Comparison of ENCODE assay signal across 8 cellular contexts in the genomic region with DNA sequence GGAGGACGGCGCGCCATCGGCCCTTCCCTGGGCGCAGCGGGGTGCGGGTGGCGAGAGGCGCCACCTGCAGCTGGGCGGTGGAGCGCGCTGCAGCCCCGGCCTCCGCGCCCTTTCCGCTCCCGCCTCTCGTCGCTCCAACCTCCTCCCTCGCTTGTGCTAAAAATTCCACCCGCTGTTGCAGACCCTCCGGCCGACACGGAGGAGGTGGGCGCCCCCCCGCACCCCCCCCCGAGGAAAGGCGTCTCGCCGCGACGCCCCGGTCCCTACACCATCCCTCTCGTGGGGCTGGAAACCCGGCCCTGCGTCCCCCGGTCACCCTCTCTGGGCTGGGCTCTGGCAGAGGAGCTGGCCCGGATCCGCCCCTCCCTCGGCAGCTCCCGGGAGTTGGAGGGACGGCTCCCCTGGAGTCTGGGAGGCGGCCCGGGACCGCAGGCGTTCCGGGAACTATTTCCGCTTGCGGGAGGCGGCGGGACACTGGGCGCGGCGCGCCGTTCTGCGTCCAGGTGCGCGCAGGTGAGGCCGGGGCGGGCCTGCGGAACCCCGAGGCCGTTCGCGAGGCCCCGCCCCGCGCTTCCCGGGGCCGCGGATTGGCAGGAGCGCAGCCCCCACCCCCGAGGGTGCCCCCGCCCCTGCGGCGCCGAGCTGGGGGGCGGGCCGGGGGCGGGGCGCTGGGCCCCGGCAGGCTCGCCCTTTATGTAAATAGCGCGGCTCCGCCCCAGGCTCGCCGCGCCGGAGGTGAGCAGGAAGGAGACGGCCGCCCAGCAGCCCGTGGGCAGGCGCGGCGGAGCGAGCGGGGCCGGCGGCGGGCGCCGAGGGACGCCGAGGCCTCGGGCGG. TPM values are rescaled to one million over a fixed set of nuclear protein-coding genes. Genes with fewer than 3 reads are reported as not detected.
A peak's percentile ranks its signal among the peaks of the same experiment; 100 is the strongest.
DNase-seq lines count a peak whose midpoint lies in the region; ATAC-seq and TF ChIP-seq lines count a peak whose summit lies in the region.

A gene with protein sequence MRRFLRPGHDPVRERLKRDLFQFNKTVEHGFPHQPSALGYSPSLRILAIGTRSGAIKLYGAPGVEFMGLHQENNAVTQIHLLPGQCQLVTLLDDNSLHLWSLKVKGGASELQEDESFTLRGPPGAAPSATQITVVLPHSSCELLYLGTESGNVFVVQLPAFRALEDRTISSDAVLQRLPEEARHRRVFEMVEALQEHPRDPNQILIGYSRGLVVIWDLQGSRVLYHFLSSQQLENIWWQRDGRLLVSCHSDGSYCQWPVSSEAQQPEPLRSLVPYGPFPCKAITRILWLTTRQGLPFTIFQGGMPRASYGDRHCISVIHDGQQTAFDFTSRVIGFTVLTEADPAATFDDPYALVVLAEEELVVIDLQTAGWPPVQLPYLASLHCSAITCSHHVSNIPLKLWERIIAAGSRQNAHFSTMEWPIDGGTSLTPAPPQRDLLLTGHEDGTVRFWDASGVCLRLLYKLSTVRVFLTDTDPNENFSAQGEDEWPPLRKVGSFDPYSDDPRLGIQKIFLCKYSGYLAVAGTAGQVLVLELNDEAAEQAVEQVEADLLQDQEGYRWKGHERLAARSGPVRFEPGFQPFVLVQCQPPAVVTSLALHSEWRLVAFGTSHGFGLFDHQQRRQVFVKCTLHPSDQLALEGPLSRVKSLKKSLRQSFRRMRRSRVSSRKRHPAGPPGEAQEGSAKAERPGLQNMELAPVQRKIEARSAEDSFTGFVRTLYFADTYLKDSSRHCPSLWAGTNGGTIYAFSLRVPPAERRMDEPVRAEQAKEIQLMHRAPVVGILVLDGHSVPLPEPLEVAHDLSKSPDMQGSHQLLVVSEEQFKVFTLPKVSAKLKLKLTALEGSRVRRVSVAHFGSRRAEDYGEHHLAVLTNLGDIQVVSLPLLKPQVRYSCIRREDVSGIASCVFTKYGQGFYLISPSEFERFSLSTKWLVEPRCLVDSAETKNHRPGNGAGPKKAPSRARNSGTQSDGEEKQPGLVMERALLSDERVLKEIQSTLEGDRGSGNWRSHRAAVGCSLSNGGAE (plus strand): TSS at position 727 of the 835 bp plus-strand sequence. CDS start 17,730 bp downstream, outside the sequence.

- intact Hi-C loops in aorta (cut with DNase I) = no loop called here

- ATAC-seq in SK-N-SH treated with all-trans-retinoic acid at 6 μM for 48 hours = peak; percentile 83
- peak; percentile 86 for ATAC-seq in aorta (ENCODE audit: low FRiP score)

- no peak within 1 kb of the TSS for H3K4ac ChIP-seq in H9 (ENCODE audit: low read depth, low read length)

- H3K9ac ChIP-seq in H9 (ENCODE audit: extremely low read depth, insufficient read length, low read length) (peak within 1 kb of the TSS; percentile 21), rectal smooth muscle tissue (ENCODE audit: low read length) (peak within 1 kb of the TSS; percentile 51)

- H3K4me1 ChIP-seq in H9 (ENCODE audit: insufficient read depth, low read length) = no peaks in the 10 kb centered on the region
- no peaks in the 10 kb centered on the region for H3K4me1 ChIP-seq in cardiac muscle cell (ENCODE audit: low read depth)
- H3K4me1 ChIP-seq in rectal smooth muscle tissue (ENCODE audit: control insufficient read depth, insufficient read depth, low read length) = peaks cover 2% of the 10 kb centered on the region
- H3K4me1 ChIP-seq in aorta (ENCODE audit: control insufficient read depth in 1 of 2, insufficient read depth in 2 of 2, low read length in 2 of 2) = no peaks in the 10 kb centered on the region

- H3K4me3 ChIP-seq in cardiac muscle cell (peak within 1 kb of the TSS; percentile 83), rectal smooth muscle tissue (ENCODE audit: low read length) (peak within 1 kb of the TSS; percentile 77), aorta (ENCODE audit: low read length in 2 of 2) (peak within 1 kb of the TSS; percentile 56 to 57)

- DNase-seq in Daoy (ENCODE audit: low read depth) = peak; percentile 85
- DNase-seq in H9 = peak; percentile 96
- peak; percentile 71 for DNase-seq in MV-4-11 (lab: John Stamatoyannopoulos, UW)
- peak; percentile 84 for DNase-seq in activated naive CD4-positive, alpha-beta T cell treated with anti-CD3 and anti-CD28 coated beads, Interleukin-2, amount 50 U/mL, for 16 hours
- DNase-seq in cardiac muscle cell (ENCODE audit: low read depth in 1 of 2, low spot score in 1 of 2) = peak; percentile 60 to 93
- peak; percentile 79 to 88 for DNase-seq in aorta

- H3K4me2 ChIP-seq in H9 (ENCODE audit: insufficient read depth, insufficient read length, low read length) = peak within 1 kb of the TSS; percentile 83

- no peaks in the 10 kb centered on the region for H3K9me3 Mint-ChIP-seq in H9

- H3K79me2 ChIP-seq in H9 (ENCODE audit: insufficient read depth, low read length) = no peaks in the 10 kb centered on the region

- peaks cover 2 to 38% (median 35%) of the 10 kb centered on the region in 3 experiments; a peak in 6 of 7 replicates for H3K36me3 Mint-ChIP-seq in H9 (ENCODE audit: insufficient read depth in 1 of 3, low read depth in 3 of 3)

- H3K27me3 Mint-ChIP-seq in H9 (ENCODE audit: low read depth) = peaks cover 2% of the 10 kb centered on the region; the same call in 1 of the 2 replicates

- no peak within 1 kb of the TSS for H4K5ac ChIP-seq in H9 (ENCODE audit: insufficient read length, low read depth, low read length)

- H4K20me1 ChIP-seq in H9 (ENCODE audit: control insufficient read depth, insufficient read depth, insufficient read length) = no peaks in the 10 kb centered on the region

- no peak within 1 kb of the TSS for H3K14ac ChIP-seq in H9 (ENCODE audit: insufficient read depth, low read length)

- no peak within 1 kb of the TSS for H3K56ac ChIP-seq in H9 (ENCODE audit: insufficient read length, low read depth, low read length)

- H3K27ac ChIP-seq in H9 (ENCODE audit: insufficient read length, low read depth, low read length) (no peak within 1 kb of the TSS), cardiac muscle cell (no peak within 1 kb of the TSS), rectal smooth muscle tissue (ENCODE audit: low read depth, low read length) (no peak within 1 kb of the TSS), aorta (ENCODE audit: low read depth in 1 of 2, low read length in 2 of 2) (no peak within 1 kb of the TSS)

- H3T11ph ChIP-seq in H9 (ENCODE audit: low read length) = no peak within 1 kb of the TSS

- H2AK5ac ChIP-seq in H9 (ENCODE audit: insufficient read length, low read length) = no peak within 1 kb of the TSS

- H3K36me3 ChIP-seq in cardiac muscle cell (peaks cover 9% of the 10 kb centered on the region), rectal smooth muscle tissue (ENCODE audit: control insufficient read depth, insufficient read depth, low read length) (no peaks in the 10 kb centered on the region), aorta (ENCODE audit: control insufficient read depth in 1 of 2, insufficient read depth in 2 of 2, low read length in 1 of 2) (no peaks in the 10 kb centered on the region)

- WGBS in H9 (ENCODE audit: extremely low coverage, insufficient read length, low lambda C conversion rate) = no CpG with 5 or more reads among the region's 108 CpGs
- WGBS in aorta, 2 donors = 1% methylated on average over 78 to 108 of the region's 108 CpGs

- H2BK5ac ChIP-seq in H9 (ENCODE audit: insufficient read length, low read length) = no peak within 1 kb of the TSS

- H3K79me1 ChIP-seq in H9 (ENCODE audit: insufficient read depth, low read depth, low read length, poor library complexity, severe bottlenecking) = no peaks in the 10 kb centered on the region

- H3K23me2 ChIP-seq in H9 (ENCODE audit: insufficient read length, low read depth, low read length, poor library complexity, severe bottlenecking) = peaks cover 14% of the 10 kb centered on the region

- no peak within 1 kb of the TSS for H2BK20ac ChIP-seq in H9 (ENCODE audit: low read depth, low read length, poor library complexity, severe bottlenecking)

- peak within 1 kb of the TSS; percentile 70 to 96 (median 78); a peak in 4 of 7 replicates for H3K27ac Mint-ChIP-seq in H9

- no peak within 1 kb of the TSS for H2BK12ac ChIP-seq in H9 (ENCODE audit: insufficient read length, low read depth, low read length)

- H2BK120ac ChIP-seq in H9 (ENCODE audit: low read depth, low read length, poor library complexity, severe bottlenecking) = no peak within 1 kb of the TSS

- no peak within 1 kb of the TSS for H3K18ac ChIP-seq in H9 (ENCODE audit: insufficient read length, low read depth, low read length)

- H2BK15ac ChIP-seq in H9 (ENCODE audit: low read depth, low read length) = no peak within 1 kb of the TSS

- H3K23ac ChIP-seq in H9 (ENCODE audit: insufficient read length, low read depth, low read length) = no peak within 1 kb of the TSS

- H2AFZ ChIP-seq in H9 (ENCODE audit: low read length) = no peak within 1 kb of the TSS

- H3K4me3 Mint-ChIP-seq in H9 = peak within 1 kb of the TSS; percentile 79 to 87

- H4K8ac ChIP-seq in H9 (replicated peaks; ENCODE audit: insufficient read length, low read depth, low read length) = no peak within 1 kb of the TSS

- no peaks in the 10 kb centered on the region for H3K9me3 ChIP-seq in H9 (ENCODE audit: control insufficient read depth, low read depth, low read length)
- no peaks in the 10 kb centered on the region for H3K9me3 ChIP-seq in cardiac muscle cell (ENCODE audit: low read depth)
- H3K9me3 ChIP-seq in aorta (ENCODE audit: control insufficient read depth, low read length) = no peaks in the 10 kb centered on the region

- H3K27me3 ChIP-seq in H9 (ENCODE audit: insufficient read depth, low read length) (no peaks in the 10 kb centered on the region), cardiac muscle cell (peaks cover 15% of the 10 kb centered on the region), rectal smooth muscle tissue (ENCODE audit: control insufficient read depth, insufficient read depth, low read length) (no peaks in the 10 kb centered on the region), aorta (ENCODE audit: control insufficient read depth in 1 of 2, insufficient read depth in 2 of 2, low read length in 1 of 2) (no peaks in the 10 kb centered on the region)

- no peak within 1 kb of the TSS for H4K91ac ChIP-seq in H9 (ENCODE audit: insufficient read length, low read depth, low read length)

- peaks cover 17 to 19% of the 10 kb centered on the region in 2 experiments for H3K4me1 Mint-ChIP-seq in H9

- TF ChIP-seq CTCF in H9 (conservative IDR thresholded peaks at IDR 0.05) = peak; percentile 57; the same call in 2 of the 3 replicates
- peak; percentile 36 for TF ChIP-seq CTCF in cardiac muscle cell (IDR thresholded peaks at IDR 0.05; ENCODE audit: low read depth, low read length)

TF ChIP-seq in SK-N-SH treated with all-trans-retinoic acid at 6 μM for 48 hours, 23 proteins besides CTCF, POLR2A, EP300 and RAD21 (continues in another document):
- TF ChIP-seq ZFP30 (CRISPR knock-in tag; IDR thresholded peaks at IDR 0.05) (no peak), ESRRG (CRISPR knock-in tag; IDR thresholded peaks at IDR 0.05) (no peak), ZNF70 (CRISPR knock-in tag; IDR thresholded peaks at IDR 0.05) (0 out of 2 replicates have a peak, but pooled peaks have one; percentile 40)

RNA-seq across cellular contexts. Expression of the gene that starts here (rescaled TPM):
- total RNA-seq in Daoy (2014; rRNA removed; shearing (Covaris generic)) = 8.6 and 13.7 TPM in 2 replicates
- total RNA-seq in H9 (2021) (85.9 and 90.4 TPM in 2 replicates), cardiac muscle cell (28.1 and 40.3 TPM in 2 replicates), aorta (10 to 100 TPM in 1 of 2 donors, 1 to 10 TPM in 1; 9.7 to 11.1 TPM)
- polyA plus RNA-seq in cardiac muscle cell (35.2 and 45.5 TPM in 2 replicates), aorta (10 to 100 TPM; 10.1 to 14.4 TPM)
